ENCODE assay signal across 25 cellular contexts in the genomic region with DNA sequence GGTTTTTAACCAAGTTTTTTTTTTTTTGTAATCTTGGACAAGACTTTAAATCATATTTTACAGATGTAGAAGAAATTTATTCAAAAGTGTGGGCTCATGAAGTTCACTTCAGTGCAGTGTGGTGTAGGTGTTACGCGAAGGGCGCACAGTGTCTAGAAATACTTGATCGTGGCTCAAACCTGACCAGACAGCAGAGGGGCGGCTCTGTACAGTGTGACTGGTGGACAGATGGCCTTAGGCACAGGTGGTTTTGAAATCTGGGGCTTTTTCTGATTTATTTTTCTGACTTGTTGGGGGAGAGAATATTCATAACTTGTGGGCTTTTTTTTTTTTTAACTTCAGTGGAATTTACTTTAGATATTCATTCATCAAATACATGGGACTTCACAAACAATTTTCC.
"Had no signal": no experiment of that assay in that cellular context is flagged by ENCODE, and none has a peak within 500 bp of the region (broad histone marks: within the 10 kb centered on the region; RNA-seq: fewer than 3 reads in every experiment).

No MANE protein-coding gene starts in this region.

- DNase-seq: activated CD4-positive, alpha-beta T cell treated with anti-CD3 and anti-CD28 coated beads, Interleukin-2, amount 10 ng/mL, durations not matched to agents 24 days and 14 days; activated CD4-positive, alpha-beta T cell treated with anti-CD3 and anti-CD28 coated beads, Interleukin-2, amount 50 U/mL, for 4 hours; activated CD8-positive, alpha-beta T cell treated with anti-CD3 and anti-CD28 coated beads for 36 hours; activated effector memory CD4-positive, alpha-beta T cell treated with anti-CD3 and anti-CD28 coated beads, Interleukin-2, amount 50 U/mL, for 16 hours; activated naive CD4-positive, alpha-beta T cell; activated naive CD4-positive, alpha-beta T cell treated with anti-CD3 and anti-CD28 coated beads, Interleukin-2, amount 50 U/mL, for 16 hours; activated naive CD8-positive, alpha-beta T cell treated with anti-CD3 and anti-CD28 coated beads for 36 hours; activated T-cell treated with anti-CD3 and anti-CD28 coated beads, Interleukin-2, amount 50 U/mL, for 1 hour; activated T-cell treated with anti-CD3 and anti-CD28 coated beads, Interleukin-2, amount 50 U/mL, for 72 hours; amniotic stem cell; aorta; brain microvascular endothelial cell; central memory CD4-positive, alpha-beta T cell; MM.1S; NCI-H1436; NCI-H1694; NCI-H1930; NCI-H2081 treated with DMSO at 0.1 percent for 48 hours; NCI-H226; NCI-H526 treated with DMSO at 0.1 percent for 48 hours; NK-92 treated with Interleukin-12 subunit alpha and Interleukin-12 subunit beta, amount 100 ng/mL, for 24 hours; Right ventricle myocardium superior; SJCRH30; T1000 had no signal

- ATAC-seq: activated CD8-positive, alpha-beta T cell treated with anti-CD3 and anti-CD28 coated beads for 36 hours; activated T-cell treated with anti-CD3 and anti-CD28 coated beads, Interleukin-2, amount 50 U/mL, for 72 hours; activated T-helper 17 cell treated with anti-CD3 and anti-CD28 coated beads, Interleukin-2, amount 50 U/mL, for 72 hours had no signal
